In genomic region chr2:84878896-84879594, GRCh38 we compare ENCODE assay signal across 15 cellular contexts. TPM values are rescaled to one million over a fixed set of nuclear protein-coding genes. Genes with fewer than 3 reads are reported as not detected.
DNase-seq lines count a peak whose midpoint lies in the region; ATAC-seq and TF ChIP-seq lines count a peak whose summit lies in the region.
"Had no signal": no experiment of that assay in that cellular context is flagged by ENCODE, and none has a peak within 500 bp of the region (broad histone marks: within the 10 kb centered on the region; RNA-seq: fewer than 3 reads in every experiment).

No MANE protein-coding gene starts in this region.

- CTCF ChIA-PET in AG04450 (lab: Charles Lee), result interaction anchor here (0.7 to 1.4 kb wide), 2 partner anchors 10 to 397 kb away, joined by 3 read pairs; no protein-coding TSS in a partner anchor

- no peak overlapping the region for H3K14ac ChIP-seq in H9 (ENCODE audit: insufficient read depth, low read length)

- H2BK20ac ChIP-seq in H9 (ENCODE audit: low read depth, low read length, poor library complexity, severe bottlenecking), result no peak overlapping the region

- no peak for TF ChIP-seq CTCF in AG04450 (IDR thresholded peaks at IDR 0.05; ENCODE audit: low read depth, low read length)
- TF ChIP-seq CTCF in H9 (conservative IDR thresholded peaks at IDR 0.05), result no peak
- no peak for TF ChIP-seq CTCF in foreskin keratinocyte (conservative IDR thresholded peaks at IDR 0.05)

- in situ Hi-C loops in KBM-7 (cut with MboI; ENCODE audit: low pct_unique_long_range_greater_than_20kb, low sequenced_read_pairs), result no loop called here

- H2BK12ac ChIP-seq in H9 (ENCODE audit: insufficient read length, low read depth, low read length), result no peak overlapping the region

- no CpG with 5 or more reads among the region's 7 CpGs for WGBS in H9 (ENCODE audit: extremely low coverage, insufficient read length, low lambda C conversion rate)

- H3K56ac ChIP-seq in H9 (ENCODE audit: insufficient read length, low read depth, low read length), result no peak overlapping the region

- H3K4me2 ChIP-seq in H9 (ENCODE audit: insufficient read depth, insufficient read length, low read length), result peak overlapping the region; percentile 73

- peaks cover 98% of the 10 kb centered on the region for H3K27me3 Mint-ChIP-seq in H9 (ENCODE audit: low read depth)
- no peaks in the 10 kb centered on the region for H3K27me3 Mint-ChIP-seq in activated naive CD8-positive, alpha-beta T cell treated with anti-CD3 and anti-CD28 coated beads, Interleukin-2, amount 50 U/mL, for 24 hours

- no peaks in the 10 kb centered on the region for H3K79me1 ChIP-seq in H9 (ENCODE audit: insufficient read depth, low read depth, low read length, poor library complexity, severe bottlenecking)

- H3K23ac ChIP-seq in H9 (ENCODE audit: insufficient read length, low read depth, low read length), result no peak overlapping the region

- H3T11ph ChIP-seq in H9 (ENCODE audit: low read length), result no peak overlapping the region

- no peak overlapping the region for H3K18ac ChIP-seq in H9 (ENCODE audit: insufficient read length, low read depth, low read length)

- peaks cover 3 to 4% of the 10 kb centered on the region in 2 donors for H3K36me3 ChIP-seq in mucosa of rectum (ENCODE audit: control insufficient read depth in 2 of 2, insufficient read depth in 2 of 2, low read length in 2 of 2)
- H3K36me3 ChIP-seq: brain microvascular endothelial cell had no signal

- ATAC-seq in activated naive CD8-positive, alpha-beta T cell treated with anti-CD3 and anti-CD28 coated beads, Interleukin-2, amount 50 U/mL, for 24 hours, result no peak
- ATAC-seq in HG02642 (IDR thresholded peaks at IDR 0.05; ENCODE audit: poor library complexity, unreplicated experiment) (no peak), foreskin keratinocyte (no peak)

- H3K27ac ChIP-seq in AG04450 (ENCODE audit: low read depth, low read length) (no peak overlapping the region), H9 (ENCODE audit: insufficient read length, low read depth, low read length) (no peak overlapping the region), mucosa of rectum (ENCODE audit: low read depth in 2 of 2, low read length in 2 of 2) (peak overlapping the region; percentile 24 to 59), foreskin keratinocyte (no peak overlapping the region)
- H3K27ac ChIP-seq: brain microvascular endothelial cell, testis had no signal

- H2AFZ ChIP-seq in H9 (ENCODE audit: low read length), result no peak overlapping the region

- H2BK15ac ChIP-seq in H9 (ENCODE audit: low read depth, low read length), result no peak overlapping the region

- H3K36me3 Mint-ChIP-seq in H9 (ENCODE audit: insufficient read depth in 1 of 3, low read depth in 3 of 3), result no peaks in the 10 kb centered on the region
- peaks cover 24% of the 10 kb centered on the region for H3K36me3 Mint-ChIP-seq in activated naive CD8-positive, alpha-beta T cell treated with anti-CD3 and anti-CD28 coated beads, Interleukin-2, amount 50 U/mL, for 24 hours (ENCODE audit: low read depth)

- H2BK5ac ChIP-seq in H9 (ENCODE audit: insufficient read length, low read length), result no peak overlapping the region

- H3K4ac ChIP-seq in H9 (ENCODE audit: low read depth, low read length), result no peak overlapping the region

- POLR2A ChIA-PET in AG04450 (lab: Yijun Ruan, JAX), result interaction anchor here (0.7 to 1.1 kb wide), 2 partner anchors 27 to 28 kb away, joined by 3 to 6 read pairs; partner anchors contain the start of gene TMSB10

- H4K5ac ChIP-seq in H9 (ENCODE audit: insufficient read length, low read depth, low read length), result no peak overlapping the region

- H3K4me1 Mint-ChIP-seq in H9, result peaks cover 14 to 25% of the 10 kb centered on the region in 2 experiments
- H3K4me1 Mint-ChIP-seq in activated naive CD8-positive, alpha-beta T cell treated with anti-CD3 and anti-CD28 coated beads, Interleukin-2, amount 50 U/mL, for 24 hours, result peaks cover 75% of the 10 kb centered on the region

- H3K9me3 ChIP-seq in AG04450 (ENCODE audit: control insufficient read depth, insufficient read depth, low read length) (no peaks in the 10 kb centered on the region; the same call in 1 of the 2 replicates), H9 (ENCODE audit: control insufficient read depth, low read depth, low read length) (no peaks in the 10 kb centered on the region), mucosa of rectum (ENCODE audit: control insufficient read depth in 2 of 2, low read length in 2 of 2) (no peaks in the 10 kb centered on the region)
- H3K9me3 ChIP-seq: testis had no signal

- H3K27ac Mint-ChIP-seq in H9, result no peak overlapping the region
- peak overlapping the region; percentile 97 for H3K27ac Mint-ChIP-seq in activated naive CD8-positive, alpha-beta T cell treated with anti-CD3 and anti-CD28 coated beads, Interleukin-2, amount 50 U/mL, for 24 hours

- H3K4me3 ChIP-seq in AG04450 (ENCODE audit: low read depth, low read length), result peak overlapping the region; percentile 76
- H3K4me3 ChIP-seq in mucosa of rectum (ENCODE audit: low read length in 2 of 2), result peak overlapping the region; percentile 82 to 92
- H3K4me3 ChIP-seq: testis had no signal

- H4K20me1 ChIP-seq in H9 (ENCODE audit: control insufficient read depth, insufficient read depth, insufficient read length), result no peaks in the 10 kb centered on the region

- H3K27me3 ChIP-seq in AG04450 (ENCODE audit: control insufficient read depth, insufficient read depth, low read length), result no peaks in the 10 kb centered on the region
- peaks cover 33% of the 10 kb centered on the region for H3K27me3 ChIP-seq in H9 (ENCODE audit: insufficient read depth, low read length)
- H3K27me3 ChIP-seq in mucosa of rectum (ENCODE audit: control insufficient read depth in 2 of 2, insufficient read depth in 2 of 2, low read length in 2 of 2), result peaks cover 0 to 2% of the 10 kb centered on the region in 2 donors
- peaks cover 69% of the 10 kb centered on the region for H3K27me3 ChIP-seq in foreskin keratinocyte
- H3K27me3 ChIP-seq: testis had no signal

- no peaks in the 10 kb centered on the region for H3K79me2 ChIP-seq in H9 (ENCODE audit: insufficient read depth, low read length)

- no peak overlapping the region for H2BK120ac ChIP-seq in H9 (ENCODE audit: low read depth, low read length, poor library complexity, severe bottlenecking)

- H3K9ac ChIP-seq in H9 (ENCODE audit: extremely low read depth, insufficient read length, low read length) (no peak overlapping the region), mucosa of rectum (ENCODE audit: low read depth in 1 of 2, low read length in 2 of 2) (peak overlapping the region; percentile 60 to 67)

- no peak overlapping the region for H2AK5ac ChIP-seq in H9 (ENCODE audit: insufficient read length, low read length)

- H3K4me1 ChIP-seq in H9 (ENCODE audit: insufficient read depth, low read length), result no peaks in the 10 kb centered on the region
- peaks cover 0 to 5% of the 10 kb centered on the region in 2 donors for H3K4me1 ChIP-seq in mucosa of rectum (ENCODE audit: control insufficient read depth in 2 of 2, insufficient read depth in 2 of 2, low read length in 2 of 2)
- peaks cover 4% of the 10 kb centered on the region for H3K4me1 ChIP-seq in foreskin keratinocyte

- H4K91ac ChIP-seq in H9 (ENCODE audit: insufficient read length, low read depth, low read length), result no peak overlapping the region

- H4K8ac ChIP-seq in H9 (replicated peaks; ENCODE audit: insufficient read length, low read depth, low read length), result no peak overlapping the region

- DNase-seq in AG04450 (ENCODE audit: low read depth, low spot score) (no peak), H9 (peak; percentile 15), foreskin keratinocyte (no peak), KBM-7 (no peak), NCI-H187 (lab: John Stamatoyannopoulos, UW) (no peak)
- DNase-seq in activated naive CD8-positive, alpha-beta T cell treated with anti-CD3 and anti-CD28 coated beads, Interleukin-2, amount 50 U/mL, for 24 hours, result no peak
- DNase-seq: activated CD4-positive, alpha-beta T cell treated with anti-CD3 and anti-CD28 coated beads for 1 hour; brain microvascular endothelial cell; NCI-H524 treated with DMSO at 0.1 percent for 48 hours; occipital lobe; Right ventricle myocardium superior; stimulated activated CD4-positive, alpha-beta T cell treated with anti-CD3 and anti-CD28 coated beads, Interleukin-4, amount 100 ng/mL, for 4 hours; testis had no signal

- no peaks in the 10 kb centered on the region; a peak in 1 of 5 replicates for H3K9me3 Mint-ChIP-seq in H9
- H3K9me3 Mint-ChIP-seq in activated naive CD8-positive, alpha-beta T cell treated with anti-CD3 and anti-CD28 coated beads, Interleukin-2, amount 50 U/mL, for 24 hours, result no peaks in the 10 kb centered on the region

- peaks cover 20% of the 10 kb centered on the region for H3K23me2 ChIP-seq in H9 (ENCODE audit: insufficient read length, low read depth, low read length, poor library complexity, severe bottlenecking)

- H3K4me3 Mint-ChIP-seq in H9, result peak overlapping the region in 1 of 2 experiments; percentile 89; a peak in 3 of 5 replicates
- peak overlapping the region; percentile 96 for H3K4me3 Mint-ChIP-seq in activated naive CD8-positive, alpha-beta T cell treated with anti-CD3 and anti-CD28 coated beads, Interleukin-2, amount 50 U/mL, for 24 hours

RNA-seq across cellular contexts. Expression of gene TRABD2A, which starts 1.8 kb away (rescaled TPM):
- polyA plus RNA-seq in AG04450 (2011; rRNA removed) (30.2 and 32.8 TPM in 2 replicates), foreskin keratinocyte (0.45 and 1.6 TPM in 2 replicates)
- polyA minus RNA-seq in AG04450 (2011; rRNA and poly(A)+ RNA removed), result 49.4 and 51.4 TPM in 2 replicates
- total RNA-seq in H9 (2021) (1.4 and 1.7 TPM in 2 replicates), foreskin keratinocyte (1.1 and 1.5 TPM in 2 replicates)

RNA-seq across cellular contexts. Expression of gene TMSB10, which starts 26.4 kb away (rescaled TPM):
- polyA plus RNA-seq in AG04450 (2011; rRNA removed), result 4,621 and 5,651 TPM in 2 replicates
- 1,051 and 1,085 TPM in 2 replicates for polyA minus RNA-seq in AG04450 (2011; rRNA and poly(A)+ RNA removed)
- 755 and 770 TPM in 2 replicates for total RNA-seq in H9 (2021)
- total RNA-seq in foreskin keratinocyte, result 7,809 and 8,573 TPM in 2 replicates
- polyA plus RNA-seq in foreskin keratinocyte, result 12,196 and 12,994 TPM in 2 replicates

Comparison
In these comparisons a context has a peak if more than half of its experiments do, and no peak if none do; other contexts are left out.
1. H3K27ac ChIP-seq: peak in mucosa of rectum (2 of 2); none in AG04450 (single experiment), H9 (single experiment) and foreskin keratinocyte (single experiment).
2. RNA of gene TMSB10, which starts 26.4 kb away (total RNA-seq): 7,809 to 8,573 TPM in foreskin keratinocyte; 755 to 770 TPM in H9; every median in the first group is over 10 times any median in the second.